In genomic region chr11:96424693-96425092, GRCh38 we compare ENCODE assay signal across 18 cellular contexts. TPM values are rescaled to one million over a fixed set of nuclear protein-coding genes. Genes with fewer than 3 reads are reported as not detected.
A peak's percentile ranks its signal among the peaks of the same experiment; 100 is the strongest.
DNase-seq lines count a peak whose midpoint lies in the region; FAIRE-seq and TF ChIP-seq lines count a peak whose summit lies in the region.
"Had no signal": no experiment of that assay in that cellular context is flagged by ENCODE, and none has a peak within 500 bp of the region (broad histone marks: within the 10 kb centered on the region; RNA-seq: fewer than 3 reads in every experiment).

No MANE protein-coding gene starts in this region.

- no peak overlapping the region for H2AFZ ChIP-seq in mesenchymal stem cell (ENCODE audit: low read depth, low read length)

- H3K4me2 ChIP-seq in mesenchymal stem cell (ENCODE audit: low read length, poor library complexity, severe bottlenecking) = no peak overlapping the region

- H3K9me3 ChIP-seq in mesenchymal stem cell (ENCODE audit: control insufficient read depth, low read length) (no peaks in the 10 kb centered on the region), MG63 (no peaks in the 10 kb centered on the region)
- H3K9me3 ChIP-seq: upper lobe of left lung had no signal

- no peak overlapping the region for H2BK12ac ChIP-seq in mesenchymal stem cell (ENCODE audit: low read length in 2 of 2)

- no peak overlapping the region for H4K91ac ChIP-seq in mesenchymal stem cell (ENCODE audit: low read length)

- peaks cover 1% of the 10 kb centered on the region for H3K4me1 ChIP-seq in mesenchymal stem cell (ENCODE audit: control insufficient read depth, insufficient read depth, low read depth, low read length)
- H3K4me1 ChIP-seq: heart left ventricle, upper lobe of left lung had no signal

- TF ChIP-seq CTCF in bronchial epithelial cell (IDR thresholded peaks at IDR 0.05; ENCODE audit: insufficient read depth, low read length, severe bottlenecking) = no peak

- H2BK5ac ChIP-seq in mesenchymal stem cell (ENCODE audit: low read depth, low read length, poor library complexity, severe bottlenecking) = no peak overlapping the region

- no peak overlapping the region for H3K14ac ChIP-seq in mesenchymal stem cell (ENCODE audit: low read length in 2 of 2)

- DNase-seq in Caki2 (ENCODE audit: low read depth) (peak; percentile 19), bronchial epithelial cell (ENCODE audit: low read depth) (peak; percentile 37), mesenchymal stem cell (peak; percentile 5), NCI-H510A treated with DMSO at 0.1 percent for 48 hours (lab: John Stamatoyannopoulos, UW) (no peak), NCI-H748 (lab: John Stamatoyannopoulos, UW; ENCODE audit: unreplicated experiment) (no peak), MG63 (no peak)
- no peak for DNase-seq in stimulated activated naive CD4-positive, alpha-beta T cell (lab: John Stamatoyannopoulos, UW)
- DNase-seq: CD4-positive, CD25-positive, alpha-beta regulatory T cell; effector CD4-positive, alpha-beta T cell; GOT3; heart left ventricle; KG1; left cardiac atrium; NCI-H510A; stimulated activated CD4-positive, alpha-beta T cell treated with anti-CD3 and anti-CD28 coated beads, Interleukin-2, amount 100 ng/mL, for 24 hours; upper lobe of left lung had no signal

- no peak overlapping the region for H2AK5ac ChIP-seq in mesenchymal stem cell (ENCODE audit: low read length, severe bottlenecking)

- no peak for TF ChIP-seq RAD21 in Ishikawa (IDR thresholded peaks at IDR 0.05; ENCODE audit: low read depth)

- H2BK15ac ChIP-seq in mesenchymal stem cell (ENCODE audit: low read depth, poor library complexity, severe bottlenecking) = no peak overlapping the region

- in situ Hi-C loops in Caki2 (cut with HindIII; ENCODE audit: low pct_unique_long_range_greater_than_20kb, low sequenced_read_pairs) = no loop called here

- H3K79me1 ChIP-seq in mesenchymal stem cell (replicated peaks; ENCODE audit: low read length, poor library complexity, severe bottlenecking) = no peaks in the 10 kb centered on the region

- no peak overlapping the region for H3K4ac ChIP-seq in mesenchymal stem cell (ENCODE audit: low read depth in 1 of 2, low read length in 2 of 2)

- TF ChIP-seq EP300 in Ishikawa (IDR thresholded peaks at IDR 0.05; ENCODE audit: borderline replicate concordance) = no peak

- H3K27me3 ChIP-seq in bronchial epithelial cell (ENCODE audit: control insufficient read depth, insufficient read depth, low read length) = no peaks in the 10 kb centered on the region
- no peaks in the 10 kb centered on the region for H3K27me3 ChIP-seq in mesenchymal stem cell (ENCODE audit: control insufficient read depth in 1 of 2, insufficient read depth in 1 of 2, low read length in 2 of 2)
- peaks cover 12% of the 10 kb centered on the region for H3K27me3 ChIP-seq in MG63
- H3K27me3 ChIP-seq: upper lobe of left lung had no signal

- WGBS in mesenchymal stem cell = 29% methylated on average over 2 of the region's 2 CpGs

- H3K23ac ChIP-seq in mesenchymal stem cell (ENCODE audit: low read length in 2 of 2) = no peak overlapping the region

- H3K36me3 ChIP-seq in bronchial epithelial cell (ENCODE audit: control insufficient read depth, insufficient read depth, low read length) (no peaks in the 10 kb centered on the region), mesenchymal stem cell (ENCODE audit: control insufficient read depth in 1 of 2, insufficient read depth in 2 of 2, low read depth in 1 of 2, low read length in 2 of 2) (no peaks in the 10 kb centered on the region), MG63 (no peaks in the 10 kb centered on the region)
- H3K36me3 ChIP-seq: heart left ventricle, upper lobe of left lung had no signal

- no peak overlapping the region for H3K4me3 ChIP-seq in bronchial epithelial cell (ENCODE audit: low read depth, low read length)
- no peak overlapping the region for H3K4me3 ChIP-seq in mesenchymal stem cell (ENCODE audit: insufficient read depth in 1 of 2, low read depth in 1 of 2, low read length in 2 of 2)
- H3K4me3 ChIP-seq in MG63 = no peak overlapping the region
- H3K4me3 ChIP-seq: heart left ventricle, upper lobe of left lung had no signal

- no peak overlapping the region for H3K27ac ChIP-seq in mesenchymal stem cell (ENCODE audit: low read length, poor library complexity, severe bottlenecking)
- H3K27ac ChIP-seq: heart left ventricle, upper lobe of left lung had no signal

- H2BK120ac ChIP-seq in mesenchymal stem cell (ENCODE audit: low read depth, low read length) = no peak overlapping the region

- FAIRE-seq in bronchial epithelial cell (lab: Jason Lieb, UNC) = no peak
- FAIRE-seq: G401.6 had no signal

- no peak overlapping the region for H4K8ac ChIP-seq in mesenchymal stem cell (ENCODE audit: low read length)

- H3K18ac ChIP-seq in mesenchymal stem cell (ENCODE audit: low read depth in 1 of 2, low read length in 2 of 2) = no peak overlapping the region

- no peak overlapping the region for H3K9ac ChIP-seq in mesenchymal stem cell (ENCODE audit: low read length)

TF ChIP-seq in Ishikawa, 13 proteins besides CTCF, POLR2A, EP300 and RAD21:
- TF ChIP-seq TEAD4 (IDR thresholded peaks at IDR 0.05) (peak; percentile 15; the same call in 1 of the 2 replicates), MAX (IDR thresholded peaks at IDR 0.05) (no peak)
TF ChIP-seq in Ishikawa: peak in this region for 1.

RNA-seq across cellular contexts. Expression of gene JRKL, which starts 34.9 kb away (rescaled TPM):
- 0.17 and 1.3 TPM in 2 replicates for total RNA-seq in Caki2 (2014; rRNA removed; shearing (Covaris generic); ENCODE audit: low replicate concordance)
- 7.6 and 10.2 TPM in 2 replicates for total RNA-seq in bronchial epithelial cell
- polyA plus RNA-seq in mesenchymal stem cell (2013, experiment 1 of 2) = 7.6 TPM
- polyA plus RNA-seq in mesenchymal stem cell (2013, experiment 2 of 2) = 8.0 TPM
- 1.5 and 1.8 TPM in 2 replicates for total RNA-seq in MG63 (2014; rRNA removed; shearing (Covaris generic); ENCODE audit: low replicate concordance)

RNA-seq across cellular contexts. Expression of gene CCDC82, which starts 35.0 kb away (rescaled TPM):
- total RNA-seq in Caki2 (2014; rRNA removed; shearing (Covaris generic); ENCODE audit: low replicate concordance) = 2.5 and 6.4 TPM in 2 replicates
- 8.2 and 10.2 TPM in 2 replicates for total RNA-seq in bronchial epithelial cell
- 35.4 TPM for polyA plus RNA-seq in mesenchymal stem cell (2013, experiment 1 of 2)
- 33.9 TPM for polyA plus RNA-seq in mesenchymal stem cell (2013, experiment 2 of 2)
- total RNA-seq in MG63 (2014; rRNA removed; shearing (Covaris generic); ENCODE audit: low replicate concordance) = 3.4 and 9.9 TPM in 2 replicates

Comparison
In these comparisons a context has a peak if more than half of its experiments do, and no peak if none do; other contexts are left out.
1. DNase-seq: peak in Caki2 (single experiment), bronchial epithelial cell (single experiment) and mesenchymal stem cell (single experiment); none in NCI-H510A treated with DMSO at 0.1 percent for 48 hours (single experiment), stimulated activated naive CD4-positive, alpha-beta T cell (0 of 6), NCI-H748 (single experiment) and MG63 (single experiment).